27 cellular contexts compared by ENCODE assay signal in genomic region chr5:164722702-164723101, GRCh38.
"Had no signal": no experiment of that assay in that cellular context is flagged by ENCODE, and none has a peak within 500 bp of the region (broad histone marks: within the 10 kb centered on the region; RNA-seq: fewer than 3 reads in every experiment).

No MANE protein-coding gene starts in this region.

- H3K79me2 ChIP-seq: hepatocyte had no signal

- H3K27ac ChIP-seq: dorsolateral prefrontal cortex, epithelial cell of prostate, gastroesophageal sphincter, heart left ventricle, hepatocyte, ovary, psoas muscle, sigmoid colon, stomach, thyroid gland, vagina had no signal

- H3K4me3 ChIP-seq: dorsolateral prefrontal cortex, gastroesophageal sphincter, heart left ventricle, hepatocyte, lung, ovary, psoas muscle, sigmoid colon, stomach, thyroid gland, vagina had no signal

- H3K4me1 ChIP-seq: gastroesophageal sphincter, heart left ventricle, psoas muscle, sigmoid colon, stomach, thyroid gland, vagina had no signal

- FAIRE-seq: kidney had no signal

- H3K27me3 Mint-ChIP-seq: memory B cell had no signal

- H3K36me3 Mint-ChIP-seq: memory B cell; natural killer cell; stimulated activated effector memory CD8-positive, alpha-beta T cell treated with anti-CD3 and anti-CD28 coated beads, Interleukin-12 subunit alpha, Interleukin-12 subunit beta, amount 100 ng/mL, for 72 hours had no signal

- H3K9me3 ChIP-seq: gastroesophageal sphincter, heart left ventricle, ovary, psoas muscle, sigmoid colon, stomach, thyroid gland, vagina had no signal

- H3K27ac Mint-ChIP-seq: memory B cell; natural killer cell; stimulated activated effector memory CD8-positive, alpha-beta T cell treated with anti-CD3 and anti-CD28 coated beads, Interleukin-12 subunit alpha, Interleukin-12 subunit beta, amount 100 ng/mL, for 72 hours had no signal

- H3K4me3 Mint-ChIP-seq: memory B cell; natural killer cell; stimulated activated effector memory CD8-positive, alpha-beta T cell treated with anti-CD3 and anti-CD28 coated beads, Interleukin-12 subunit alpha, Interleukin-12 subunit beta, amount 100 ng/mL, for 72 hours had no signal

- H2AFZ ChIP-seq: hepatocyte had no signal

- H3K27me3 ChIP-seq: dorsolateral prefrontal cortex, gastroesophageal sphincter, heart left ventricle, hepatocyte, ovary, sigmoid colon, stomach, thyroid gland, vagina had no signal

- H3K4me1 Mint-ChIP-seq: memory B cell; natural killer cell; stimulated activated effector memory CD8-positive, alpha-beta T cell treated with anti-CD3 and anti-CD28 coated beads, Interleukin-12 subunit alpha, Interleukin-12 subunit beta, amount 100 ng/mL, for 72 hours had no signal

- H3K36me3 ChIP-seq: gastroesophageal sphincter, heart left ventricle, ovary, sigmoid colon, stomach, thyroid gland, vagina had no signal

- ATAC-seq: esophagus mucosa; gastroesophageal sphincter; heart left ventricle; left lobe of liver; natural killer cell; psoas muscle; right cardiac atrium; stimulated activated effector memory CD8-positive, alpha-beta T cell treated with anti-CD3 and anti-CD28 coated beads, Interleukin-12 subunit alpha, Interleukin-12 subunit beta, amount 100 ng/mL, for 72 hours had no signal

- DNase-seq: dorsolateral prefrontal cortex; effector CD4-positive, alpha-beta T cell; foreskin fibroblast; heart left ventricle; kidney; natural killer cell; occipital lobe; ovary; posterior cingulate gyrus; psoas muscle; right cardiac atrium; sigmoid colon; stimulated activated CD4-positive, alpha-beta T cell treated with anti-CD3 and anti-CD28 coated beads, Interleukin-2, amount 100 ng/mL, for 24 hours; stimulated activated CD4-positive, alpha-beta T cell treated with anti-CD3 and anti-CD28 coated beads, Interleukin-4, amount 100 ng/mL, for 24 hours; stimulated activated naive CD4-positive, alpha-beta T cell treated with Interleukin-2 at 50 U/mL for 16 hours; stomach; thyroid gland; trophoblast cell had no signal

- H3K4me2 ChIP-seq: hepatocyte had no signal
